ENCODE assay signal across 15 cellular contexts in genomic region chr4:79331126-79331876, GRCh38. TPM values are rescaled to one million over a fixed set of nuclear protein-coding genes. Genes with fewer than 3 reads are reported as not detected.
A peak's percentile ranks its signal among the peaks of the same experiment; 100 is the strongest.
DNase-seq lines count a peak whose midpoint lies in the region; FAIRE-seq and TF ChIP-seq lines count a peak whose summit lies in the region.
"Had no signal": no experiment of that assay in that cellular context is flagged by ENCODE, and none has a peak within 500 bp of the region (broad histone marks: within the 10 kb centered on the region; RNA-seq: fewer than 3 reads in every experiment).

No MANE protein-coding gene starts in this region.

- no peaks in the 10 kb centered on the region for H3K36me3 ChIP-seq in small intestine (ENCODE audit: control insufficient read depth in 2 of 2, insufficient read depth in 2 of 2, low read length in 2 of 2)
- H3K36me3 ChIP-seq: tibial nerve had no signal

- no peak overlapping the region for H3K27ac ChIP-seq in small intestine (ENCODE audit: low read depth in 1 of 2, low read length in 1 of 2)
- H3K27ac ChIP-seq: tibial nerve had no signal

- DNase-seq in NCI-H345 (lab: John Stamatoyannopoulos, UW) (peak; percentile 1), NCI-H345 treated with DMSO at 0.1 percent for 48 hours (lab: John Stamatoyannopoulos, UW; ENCODE audit: unreplicated experiment) (no peak), RPMI7951 (ENCODE audit: low read depth) (peak; percentile 20), erythroblast (lab: John Stamatoyannopoulos, UW) (peak; percentile 23 to 48), small intestine (peak; percentile 37), GM10266 (ENCODE audit: extremely low spot score) (no peak), SKM-1 treated with dmso at 0.1 percent for 144 hours (lab: John Stamatoyannopoulos, UW; ENCODE audit: unreplicated experiment) (no peak)
- DNase-seq in activated CD4-positive, alpha-beta T cell treated with anti-CD3 and anti-CD28 coated beads, Interleukin-2, amount 50 U/mL, for 48 hours, result no peak
- DNase-seq: activated CD4-positive, alpha-beta T cell treated with anti-CD3 and anti-CD28 coated beads, Interleukin-2, amount 10 ng/mL, durations not matched to agents 24 days and 14 days; activated T-cell treated with anti-CD3 and anti-CD28 coated beads, Interleukin-2, amount 50 U/mL, for 72 hours; left cardiac atrium; naive B cell; NCI-H2029 had no signal

- H3K27me3 ChIP-seq in small intestine (ENCODE audit: control insufficient read depth in 2 of 2, insufficient read depth in 2 of 2, low read length in 2 of 2), result no peaks in the 10 kb centered on the region
- H3K27me3 ChIP-seq: tibial nerve had no signal

- TF ChIP-seq CTCF in GM10266 (IDR thresholded peaks at IDR 0.05; ENCODE audit: control insufficient read depth, insufficient read depth, low read depth, missing control alignments), result no peak

- no peaks in the 10 kb centered on the region for H3K9me3 ChIP-seq in small intestine (ENCODE audit: control insufficient read depth, low read depth)
- H3K9me3 ChIP-seq: tibial nerve had no signal

- no peak overlapping the region for H3K4me3 ChIP-seq in small intestine (ENCODE audit: low read depth in 1 of 2, low read length in 2 of 2)
- H3K4me3 ChIP-seq: tibial nerve had no signal

- no peak for FAIRE-seq in small intestine (lab: Jason Lieb, UNC)

- WGBS in small intestine, 3 donors, result 32 to 45% (median 44%) methylated on average over 2 of the region's 2 CpGs

- no peaks in the 10 kb centered on the region for H3K4me1 ChIP-seq in small intestine (ENCODE audit: control insufficient read depth in 2 of 2, insufficient read depth in 1 of 2, low read depth in 1 of 2, low read length in 1 of 2)
- H3K4me1 ChIP-seq: tibial nerve had no signal

- no peak for TF ChIP-seq POLR2A in erythroblast (IDR thresholded peaks at IDR 0.05; ENCODE audit: low read length)

RNA-seq across cellular contexts. Expression of gene NAA11, which starts 5.4 kb away (rescaled TPM):
- total RNA-seq in RPMI7951 (2014; rRNA removed; shearing (Covaris generic)), result 0.36 and 1.1 TPM in 2 replicates
- not detected for polyA plus RNA-seq in small intestine
- total RNA-seq: activated CD4-positive, alpha-beta T cell treated with anti-CD3 and anti-CD28 coated beads, Interleukin-2, amount 10 ng/mL, durations not matched to agents 24 days and 14 days; activated T-cell treated with anti-CD3 and anti-CD28 coated beads, Interleukin-2, amount 50 U/mL, for 72 hours; glomerular endothelial cell; left cardiac atrium; tibial nerve had no signal

Comparison
In these comparisons a context has a peak if more than half of its experiments do, and no peak if none do; other contexts are left out.
1. DNase-seq: peak in NCI-H345 (single experiment), RPMI7951 (single experiment), erythroblast (2 of 2) and small intestine (single experiment); none in NCI-H345 treated with DMSO at 0.1 percent for 48 hours (single experiment), GM10266 (single experiment), activated CD4-positive, alpha-beta T cell treated with anti-CD3 and anti-CD28 coated beads, Interleukin-2, amount 50 U/mL, for 48 hours (0 of 2) and SKM-1 treated with dmso at 0.1 percent for 144 hours (single experiment).